ENCODE assay signal across 8 cellular contexts in genomic region chr1:21427798-21428480, GRCh38. TPM values are rescaled to one million over a fixed set of nuclear protein-coding genes. Genes with fewer than 3 reads are reported as not detected.
A peak's percentile ranks its signal among the peaks of the same experiment; 100 is the strongest.
DNase-seq lines count a peak whose midpoint lies in the region; ATAC-seq and TF ChIP-seq lines count a peak whose summit lies in the region.
"Not testable (repeated sequence)": the region's sequence is repeated elsewhere in the genome, so short reads cannot be mapped to it uniquely, and the experiment has no call there.

No MANE protein-coding gene starts in this region.

- H3K36me3 Mint-ChIP-seq in activated naive CD4-positive, alpha-beta T cell treated with anti-CD3 and anti-CD28 coated beads, Interleukin-2, amount 50 U/mL, for 72 hours; effector memory CD8-positive, alpha-beta T cell (ENCODE audit: insufficient read depth); mesothelial cell of epicardium: not testable (repeated sequence)

- not testable (repeated sequence) for H3K9ac ChIP-seq in GM23248; trophoblast cell (ENCODE audit: low read length)

- not testable (repeated sequence) for H4K12ac ChIP-seq in trophoblast cell (ENCODE audit: low read depth, low read length)

- not testable (repeated sequence) for H3K27ac ChIP-seq in GM23248; RWPE2 (ENCODE audit: poor library complexity, severe bottlenecking); right cardiac atrium (ENCODE audit: low read length); trophoblast cell (ENCODE audit: low read depth, low read length); upper lobe of right lung

- H2BK120ac ChIP-seq in trophoblast cell (ENCODE audit: insufficient read depth, low read length, poor library complexity) = not testable (repeated sequence)

- not testable (repeated sequence) for H2AK5ac ChIP-seq in trophoblast cell (ENCODE audit: low read length)

- not testable (repeated sequence) for H3K9me2 ChIP-seq in GM23248 (ENCODE audit: insufficient read depth)

- not testable (repeated sequence) for H3K27ac Mint-ChIP-seq in activated naive CD4-positive, alpha-beta T cell treated with anti-CD3 and anti-CD28 coated beads, Interleukin-2, amount 50 U/mL, for 72 hours; effector memory CD8-positive, alpha-beta T cell; mesothelial cell of epicardium

- TF ChIP-seq CTCF in RWPE2 (IDR thresholded peaks at IDR 0.05; ENCODE audit: poor library complexity, severe bottlenecking); mesothelial cell of epicardium (IDR thresholded peaks at IDR 0.05; ENCODE audit: unreplicated experiment); upper lobe of right lung (IDR thresholded peaks at IDR 0.05): not testable (repeated sequence)

- peak; percentile 34 for DNase-seq in GM23248
- DNase-seq in RWPE2 (ENCODE audit: low spot score); activated naive CD4-positive, alpha-beta T cell treated with anti-CD3 and anti-CD28 coated beads, Interleukin-2, amount 50 U/mL, for 72 hours (ENCODE audit: low spot score in 2 of 2); effector memory CD8-positive, alpha-beta T cell; right cardiac atrium; mesothelial cell of epicardium (ENCODE audit: low spot score in 2 of 2, unreplicated experiment in 2 of 2); trophoblast cell; upper lobe of right lung: not testable (repeated sequence)

- H4K91ac ChIP-seq in trophoblast cell (ENCODE audit: low read depth, low read length) = not testable (repeated sequence)

- not testable (repeated sequence) for H3K9me3 ChIP-seq in GM23248 (ENCODE audit: low read depth); RWPE2 (ENCODE audit: severe bottlenecking); right cardiac atrium (ENCODE audit: control insufficient read depth, low read length); trophoblast cell (ENCODE audit: insufficient read depth, low read depth, low read length); upper lobe of right lung

- 6 to 9% methylated on average over 21 to 25 of the region's 74 CpGs for WGBS in GM23248 (ENCODE audit: low coverage in 1 of 2, low lambda C conversion rate in 2 of 2, missing lambda C conversion rate in 2 of 2), 2 experiments
- 5% methylated on average over 38 of the region's 74 CpGs for WGBS in right cardiac atrium
- no CpG with 5 or more reads among the region's 74 CpGs for whole genome bisulfite sequencing in trophoblast cell (ENCODE audit: extremely low coverage, insufficient coverage, insufficient read length)

- H3F3A ChIP-seq in GM23248 (ENCODE audit: insufficient read depth) = not testable (repeated sequence)

- not testable (repeated sequence) for H3K4me1 ChIP-seq in GM23248 (ENCODE audit: insufficient read depth); RWPE2 (ENCODE audit: insufficient read depth, poor library complexity, severe bottlenecking); right cardiac atrium (ENCODE audit: control insufficient read depth, insufficient read depth, low read length); trophoblast cell (ENCODE audit: control insufficient read depth in 1 of 2, insufficient read depth in 2 of 2, low read length in 2 of 2); upper lobe of right lung

- H2BK12ac ChIP-seq in trophoblast cell (ENCODE audit: low read length) = not testable (repeated sequence)

- not testable (repeated sequence) for H2BK5ac ChIP-seq in trophoblast cell (ENCODE audit: low read depth, low read length, poor library complexity)

- not testable (repeated sequence) for H3K14ac ChIP-seq in trophoblast cell (ENCODE audit: low read length)

- not testable (repeated sequence) for H3K4me3 ChIP-seq in GM23248; RWPE2 (ENCODE audit: severe bottlenecking); trophoblast cell (ENCODE audit: low read depth, low read length); upper lobe of right lung
- H3K4me3 ChIP-seq in right cardiac atrium (ENCODE audit: low read length) = peak overlapping the region; percentile 31

- not testable (repeated sequence) for H2AFZ ChIP-seq in GM23248; trophoblast cell (ENCODE audit: insufficient read depth, low read length, poor library complexity)

- H4K8ac ChIP-seq in trophoblast cell (ENCODE audit: low read depth, low read length) = not testable (repeated sequence)

- not testable (repeated sequence) for H3K23ac ChIP-seq in trophoblast cell (ENCODE audit: low read length)

- H3K27me3 Mint-ChIP-seq in effector memory CD8-positive, alpha-beta T cell = peaks cover 12 to 18% of the 10 kb centered on the region in 2 donors
- H3K27me3 Mint-ChIP-seq in mesothelial cell of epicardium (ENCODE audit: low read depth) = peaks cover 51% of the 10 kb centered on the region

- not testable (repeated sequence) for H3K36me3 ChIP-seq in GM23248 (ENCODE audit: low read depth); RWPE2 (ENCODE audit: low read depth); trophoblast cell (ENCODE audit: control insufficient read depth in 1 of 2, insufficient read depth in 2 of 2, low read length in 2 of 2); upper lobe of right lung

- not testable (repeated sequence) for H3K18ac ChIP-seq in trophoblast cell (ENCODE audit: low read length)

- H3K4me3 Mint-ChIP-seq in effector memory CD8-positive, alpha-beta T cell = not testable (repeated sequence)
- peak overlapping the region; percentile 71 for H3K4me3 Mint-ChIP-seq in mesothelial cell of epicardium

- H3K4ac ChIP-seq in trophoblast cell (ENCODE audit: low read depth, low read length) = not testable (repeated sequence)

- H3K79me1 ChIP-seq in trophoblast cell (ENCODE audit: low read length) = not testable (repeated sequence)

- peak; percentile 42; the same call in 2 of the 3 replicates for ATAC-seq in RWPE2 (ENCODE audit: low read depth)
- peak; percentile 37 to 58 for ATAC-seq in activated naive CD4-positive, alpha-beta T cell treated with anti-CD3 and anti-CD28 coated beads, Interleukin-2, amount 50 U/mL, for 72 hours
- ATAC-seq in effector memory CD8-positive, alpha-beta T cell (replicated peaks) = peak; percentile 36
- ATAC-seq in right cardiac atrium = peak in 1 of 2 donors; percentile 50
- ATAC-seq in upper lobe of right lung = peak; percentile 38

- not testable (repeated sequence) for H4K20me1 ChIP-seq in GM23248 (ENCODE audit: insufficient read depth)

- intact Hi-C loops in right cardiac atrium (cut with DNase I); upper lobe of right lung (cut with DNase I): not testable (repeated sequence)

- in situ Hi-C loops in GM23248 (cut with MboI) = not testable (repeated sequence)

- not testable (repeated sequence) for H3K4me2 ChIP-seq in GM23248 (ENCODE audit: unreplicated experiment)
- peak overlapping the region; percentile 23 for H3K4me2 ChIP-seq in trophoblast cell (ENCODE audit: low read length)

- not testable (repeated sequence) for H3K4me1 Mint-ChIP-seq in effector memory CD8-positive, alpha-beta T cell (ENCODE audit: low read depth in 2 of 2); mesothelial cell of epicardium

- H3K79me2 ChIP-seq in GM23248 (ENCODE audit: insufficient read depth); trophoblast cell (ENCODE audit: control insufficient read depth, insufficient read depth, low read length, poor library complexity): not testable (repeated sequence)

- not testable (repeated sequence) for H3K27me3 ChIP-seq in GM23248 (replicated peaks; ENCODE audit: insufficient read depth); RWPE2 (ENCODE audit: insufficient read depth, poor library complexity, severe bottlenecking); right cardiac atrium (ENCODE audit: control insufficient read depth, insufficient read depth); trophoblast cell (ENCODE audit: insufficient read depth, low read length); upper lobe of right lung

- not testable (repeated sequence) for H3K9me3 Mint-ChIP-seq in activated naive CD4-positive, alpha-beta T cell treated with anti-CD3 and anti-CD28 coated beads, Interleukin-2, amount 50 U/mL, for 72 hours; effector memory CD8-positive, alpha-beta T cell; mesothelial cell of epicardium

RNA-seq across cellular contexts. Expression of gene NBPF3, which starts 12.0 kb away (rescaled TPM):
- total RNA-seq in GM23248 (2014; rRNA removed; shearing (Covaris generic)) = 14.1 and 18.5 TPM in 2 replicates
- polyA plus RNA-seq in GM23248 (2016; fragmentation: Nextera tagmentation; extraction: Ambion mirVana) (7.5 and 8.9 TPM in 2 replicates), right cardiac atrium (1.9 TPM)
- 10 to 100 TPM in 1 of 2 donors, 1 to 10 TPM in 1; 6.4 to 10.1 TPM for total RNA-seq in activated naive CD4-positive, alpha-beta T cell treated with anti-CD3 and anti-CD28 coated beads, Interleukin-2, amount 50 U/mL, for 72 hours
- total RNA-seq in right cardiac atrium (1 to 10 TPM; 3.4 to 7.9 (median 5.8) TPM), mesothelial cell of epicardium (17.3 to 18.6 TPM (median 17.5 TPM) in 3 replicates), upper lobe of right lung (6.7 TPM)
- 7.2 and 7.4 TPM in 2 replicates for polyA plus RNA-seq in trophoblast cell (2013)
